ENCODE assay signal across 12 cellular contexts in genomic region chr22:18152519-18152918, GRCh38. TPM values are rescaled to one million over a fixed set of nuclear protein-coding genes. Genes with fewer than 3 reads are reported as not detected.
A peak's percentile ranks its signal among the peaks of the same experiment; 100 is the strongest.
DNase-seq lines count a peak whose midpoint lies in the region; ATAC-seq, FAIRE-seq and TF ChIP-seq lines count a peak whose summit lies in the region.
"Had no signal": no experiment of that assay in that cellular context is flagged by ENCODE, and none has a peak within 500 bp of the region (broad histone marks: within the 10 kb centered on the region; RNA-seq: fewer than 3 reads in every experiment).

No MANE protein-coding gene starts in this region.

- CTCF ChIA-PET in CD8-positive, alpha-beta memory T cell (lab: Charles Lee) = interaction anchor here (1.7 kb wide), 1 partner anchor 75 kb away, joined by 4 read pairs; the partner anchor contains the start of gene PEX26
- CTCF ChIA-PET in activated naive CD4-positive, alpha-beta T cell treated with anti-CD3 and anti-CD28 coated beads, Interleukin-2, amount 10 ng/mL, durations not matched to agents 7 days and 5 days (lab: Charles Lee) = interaction anchor here (1.0 kb wide), 1 partner anchor 73 kb away, joined by 3 read pairs; no protein-coding TSS in a partner anchor

- POLR2A ChIA-PET in CD8-positive, alpha-beta memory T cell (lab: Charles Lee) = no interaction called here

- peaks cover 36 to 45% (median 42%) of the 10 kb centered on the region in 3 donors for H3K4me1 Mint-ChIP-seq in CD8-positive, alpha-beta memory T cell
- peaks cover 50% of the 10 kb centered on the region for H3K4me1 Mint-ChIP-seq in T-helper 1 cell treated with Interleukin-12 subunit alpha and Interleukin-12 subunit beta and Interleukin-4 antibody, amounts not matched to agents 30 μg/mL and 1 μg/mL, for 36 hours (ENCODE audit: low read depth)
- H3K4me1 Mint-ChIP-seq in activated naive CD4-positive, alpha-beta T cell treated with anti-CD3 and anti-CD28 coated beads, Interleukin-2, amount 10 ng/mL, durations not matched to agents 7 days and 5 days = peaks cover 65% of the 10 kb centered on the region
- H3K4me1 Mint-ChIP-seq in neural crest cell = peaks cover 12% of the 10 kb centered on the region

- H3K27me3 ChIP-seq in CD8-positive, alpha-beta memory T cell (ENCODE audit: insufficient read depth, low read length, poor library complexity, severe bottlenecking) = no peaks in the 10 kb centered on the region
- no peaks in the 10 kb centered on the region for H3K27me3 ChIP-seq in small intestine (ENCODE audit: control insufficient read depth in 2 of 2, insufficient read depth in 2 of 2, low read length in 2 of 2)

- no peak overlapping the region for H3K4me3 ChIP-seq in CD8-positive, alpha-beta memory T cell (ENCODE audit: low read length)
- no peak overlapping the region for H3K4me3 ChIP-seq in small intestine (ENCODE audit: low read depth in 1 of 2, low read length in 2 of 2)

- peak in 1 of 5 donors; percentile 51 for DNase-seq in CD8-positive, alpha-beta memory T cell
- peak; percentile 71 for DNase-seq in activated naive CD4-positive, alpha-beta T cell treated with anti-CD3 and anti-CD28 coated beads, Interleukin-2, amount 10 ng/mL, durations not matched to agents 7 days and 5 days
- DNase-seq in neural crest cell (ENCODE audit: low read depth, low spot score) = no peak
- no peak for DNase-seq in small intestine
- no peak for DNase-seq in NOMO-1 treated with dmso at 0.1 percent for 144 hours (lab: John Stamatoyannopoulos, UW; ENCODE audit: unreplicated experiment)
- DNase-seq: GDM1, left ventricle myocardium superior, NCI-H2107 had no signal

- H3K27ac ChIP-seq in CD8-positive, alpha-beta memory T cell (ENCODE audit: low read depth, low read length) = no peak overlapping the region
- H3K27ac ChIP-seq in small intestine (ENCODE audit: low read depth in 1 of 2, low read length in 1 of 2) = peak overlapping the region in 1 of 2 donors; percentile 72

- H3K4me1 ChIP-seq in CD8-positive, alpha-beta memory T cell (ENCODE audit: insufficient read depth, low read length) = peaks cover 31% of the 10 kb centered on the region
- H3K4me1 ChIP-seq in small intestine (ENCODE audit: control insufficient read depth in 2 of 2, insufficient read depth in 1 of 2, low read depth in 1 of 2, low read length in 1 of 2) = peaks cover 0 to 2% of the 10 kb centered on the region in 2 donors

- H3K27me3 Mint-ChIP-seq in CD8-positive, alpha-beta memory T cell = no peaks in the 10 kb centered on the region
- no peaks in the 10 kb centered on the region for H3K27me3 Mint-ChIP-seq in T-helper 1 cell treated with Interleukin-12 subunit alpha and Interleukin-12 subunit beta and Interleukin-4 antibody, amounts not matched to agents 30 μg/mL and 1 μg/mL, for 36 hours (ENCODE audit: low read depth)
- no peaks in the 10 kb centered on the region for H3K27me3 Mint-ChIP-seq in activated naive CD4-positive, alpha-beta T cell treated with anti-CD3 and anti-CD28 coated beads, Interleukin-2, amount 10 ng/mL, durations not matched to agents 7 days and 5 days
- H3K27me3 Mint-ChIP-seq in neural crest cell (ENCODE audit: low read depth) = peaks cover 13% of the 10 kb centered on the region

- peak overlapping the region in 6 of 8 donors; percentile 9 to 92 (median 82) for H3K27ac Mint-ChIP-seq in CD8-positive, alpha-beta memory T cell
- H3K27ac Mint-ChIP-seq in T-helper 1 cell treated with Interleukin-12 subunit alpha and Interleukin-12 subunit beta and Interleukin-4 antibody, amounts not matched to agents 30 μg/mL and 1 μg/mL, for 36 hours = peak overlapping the region; percentile 83
- peak overlapping the region; percentile 64 for H3K27ac Mint-ChIP-seq in activated naive CD4-positive, alpha-beta T cell treated with anti-CD3 and anti-CD28 coated beads, Interleukin-2, amount 10 ng/mL, durations not matched to agents 7 days and 5 days
- no peak overlapping the region for H3K27ac Mint-ChIP-seq in neural crest cell (ENCODE audit: unreplicated experiment)

- H3K9me3 ChIP-seq in CD8-positive, alpha-beta memory T cell (ENCODE audit: low read length) = no peaks in the 10 kb centered on the region
- H3K9me3 ChIP-seq in small intestine (ENCODE audit: control insufficient read depth, low read depth) = no peaks in the 10 kb centered on the region

- WGBS in small intestine, 3 donors = 69 to 90% (median 71%) methylated on average over 8 of the region's 8 CpGs

- H3K4me3 Mint-ChIP-seq in CD8-positive, alpha-beta memory T cell = peak overlapping the region; percentile 56 to 95 (median 74)
- peak overlapping the region; percentile 93 for H3K4me3 Mint-ChIP-seq in T-helper 1 cell treated with Interleukin-12 subunit alpha and Interleukin-12 subunit beta and Interleukin-4 antibody, amounts not matched to agents 30 μg/mL and 1 μg/mL, for 36 hours
- peak overlapping the region; percentile 66 for H3K4me3 Mint-ChIP-seq in activated naive CD4-positive, alpha-beta T cell treated with anti-CD3 and anti-CD28 coated beads, Interleukin-2, amount 10 ng/mL, durations not matched to agents 7 days and 5 days
- H3K4me3 Mint-ChIP-seq in neural crest cell = peak overlapping the region; percentile 22

- ATAC-seq in HG03280 (IDR thresholded peaks at IDR 0.05; ENCODE audit: unreplicated experiment) = no peak
- no peak for ATAC-seq in GM19467 (IDR thresholded peaks at IDR 0.05; ENCODE audit: unreplicated experiment)
- ATAC-seq: left ventricle myocardium superior had no signal

- FAIRE-seq in small intestine (lab: Jason Lieb, UNC) = no peak
- FAIRE-seq: bronchial epithelial cell had no signal

- TF ChIP-seq CTCF in neural crest cell (conservative IDR thresholded peaks at IDR 0.05) = no peak

- H3K9me3 Mint-ChIP-seq in CD8-positive, alpha-beta memory T cell = no peaks in the 10 kb centered on the region
- H3K9me3 Mint-ChIP-seq in T-helper 1 cell treated with Interleukin-12 subunit alpha and Interleukin-12 subunit beta and Interleukin-4 antibody, amounts not matched to agents 30 μg/mL and 1 μg/mL, for 36 hours = no peaks in the 10 kb centered on the region
- H3K9me3 Mint-ChIP-seq in activated naive CD4-positive, alpha-beta T cell treated with anti-CD3 and anti-CD28 coated beads, Interleukin-2, amount 10 ng/mL, durations not matched to agents 7 days and 5 days = no peaks in the 10 kb centered on the region
- H3K9me3 Mint-ChIP-seq in neural crest cell = no peaks in the 10 kb centered on the region

- no peaks in the 10 kb centered on the region for H3K36me3 ChIP-seq in CD8-positive, alpha-beta memory T cell (ENCODE audit: insufficient read depth, low read length)
- no peaks in the 10 kb centered on the region for H3K36me3 ChIP-seq in small intestine (ENCODE audit: control insufficient read depth in 2 of 2, insufficient read depth in 2 of 2, low read length in 2 of 2)

- peaks cover 0 to 17% (median 4%) of the 10 kb centered on the region in 3 donors for H3K36me3 Mint-ChIP-seq in CD8-positive, alpha-beta memory T cell
- peaks cover 32% of the 10 kb centered on the region for H3K36me3 Mint-ChIP-seq in T-helper 1 cell treated with Interleukin-12 subunit alpha and Interleukin-12 subunit beta and Interleukin-4 antibody, amounts not matched to agents 30 μg/mL and 1 μg/mL, for 36 hours (ENCODE audit: low read depth)
- peaks cover 29% of the 10 kb centered on the region for H3K36me3 Mint-ChIP-seq in activated naive CD4-positive, alpha-beta T cell treated with anti-CD3 and anti-CD28 coated beads, Interleukin-2, amount 10 ng/mL, durations not matched to agents 7 days and 5 days
- no peaks in the 10 kb centered on the region for H3K36me3 Mint-ChIP-seq in neural crest cell (ENCODE audit: low read depth)

RNA-seq across cellular contexts. Expression of gene USP18, which starts 2.5 kb away (rescaled TPM):
- 1 to 10 TPM; 2.6 to 2.7 TPM for total RNA-seq in CD8-positive, alpha-beta memory T cell
- polyA plus RNA-seq in CD8-positive, alpha-beta memory T cell = 15.5 TPM
- 2.1 and 2.2 TPM in 2 replicates for total RNA-seq in neural crest cell
- 1 to 10 TPM; 5.1 to 9.8 (median 9.4) TPM for polyA plus RNA-seq in small intestine

RNA-seq across cellular contexts. Expression of gene TUBA8, which starts 41.9 kb away (rescaled TPM):
- 1 to 10 TPM in 1 of 2 experiments, not detected in 1; 1.2 TPM for total RNA-seq in CD8-positive, alpha-beta memory T cell
- 1.6 TPM for polyA plus RNA-seq in CD8-positive, alpha-beta memory T cell
- total RNA-seq in neural crest cell = 2.0 and 2.8 TPM in 2 replicates
- polyA plus RNA-seq in small intestine = 1 to 10 TPM; 4.4 to 5.8 (median 4.6) TPM

Comparison
In these comparisons a context has a peak if more than half of its experiments do, and no peak if none do; other contexts are left out.
1. H3K4me3 Mint-ChIP-seq: peak in every context shown above with its lines; median percentile 93 in T-helper 1 cell treated with Interleukin-12 subunit alpha and Interleukin-12 subunit beta and Interleukin-4 antibody, amounts not matched to agents 30 μg/mL and 1 μg/mL, for 36 hours; 74 in CD8-positive, alpha-beta memory T cell; 66 in activated naive CD4-positive, alpha-beta T cell treated with anti-CD3 and anti-CD28 coated beads, Interleukin-2, amount 10 ng/mL, durations not matched to agents 7 days and 5 days; 22 in neural crest cell.